ENCODE assay signal across 11 cellular contexts in genomic region chr6:157144861-157145260, GRCh38.
A peak's percentile ranks its signal among the peaks of the same experiment; 100 is the strongest.
DNase-seq lines count a peak whose midpoint lies in the region; ATAC-seq, FAIRE-seq and TF ChIP-seq lines count a peak whose summit lies in the region.
"Had no signal": no experiment of that assay in that cellular context is flagged by ENCODE, and none has a peak within 500 bp of the region (broad histone marks: within the 10 kb centered on the region; RNA-seq: fewer than 3 reads in every experiment).

No MANE protein-coding gene starts in this region.

- TF ChIP-seq EP300 in H1 (IDR thresholded peaks at IDR 0.05; ENCODE audit: borderline replicate concordance in 1 of 2, low read depth in 2 of 2, low read length in 2 of 2) = no peak

- no peak for TF ChIP-seq POLR2A in H1 (IDR thresholded peaks at IDR 0.05; ENCODE audit: control extremely low read depth in 1 of 2, low read depth in 2 of 2, low read length in 2 of 2)
- TF ChIP-seq POLR2A in uterus (IDR thresholded peaks at IDR 0.05) = no peak

- H3K79me2 ChIP-seq in H1 (ENCODE audit: control insufficient read depth in 1 of 2, insufficient read depth in 2 of 2, low read length in 2 of 2) = no peaks in the 10 kb centered on the region

- TF ChIP-seq RAD21 in H1 (IDR thresholded peaks at IDR 0.05 in 1 of 2, conservative IDR thresholded peaks at IDR 0.05 in 1 of 2; ENCODE audit: low read depth in 2 of 2, low read length in 2 of 2) = no peak

- peaks cover 2% of the 10 kb centered on the region for H3K23me2 ChIP-seq in H1 (ENCODE audit: low read depth, low read length)

- peaks cover 0 to 6% of the 10 kb centered on the region in 2 experiments for H4K20me1 ChIP-seq in H1 (replicated peaks in 1 of 2; ENCODE audit: control insufficient read depth in 1 of 2, insufficient read depth in 2 of 2, low read length in 2 of 2)

- H3K9me3 ChIP-seq in heart right ventricle = no peaks in the 10 kb centered on the region
- no peaks in the 10 kb centered on the region for H3K9me3 ChIP-seq in H1 (ENCODE audit: insufficient read depth in 2 of 2, low read depth in 1 of 2, low read length in 1 of 2)
- no peaks in the 10 kb centered on the region for H3K9me3 ChIP-seq in muscle layer of colon (ENCODE audit: low read length)
- no peaks in the 10 kb centered on the region for H3K9me3 ChIP-seq in uterus

- DNase-seq in heart right ventricle (no peak), left cardiac atrium (no peak), H1 (ENCODE audit: low read depth in 1 of 2, low spot score in 2 of 2) (no peak), uterus (no peak), coronary artery (ENCODE audit: low spot score) (no peak), ACHN (no peak)
- DNase-seq: activated CD4-positive, alpha-beta T cell treated with anti-CD3 and anti-CD28 coated beads, Interleukin-2, amount 50 U/mL, for 4 hours; activated effector memory CD4-positive, alpha-beta T cell treated with Interleukin-2 at 50 U/mL for 16 hours; DMS79 had no signal

- no peak overlapping the region for H3K14ac ChIP-seq in H1 (ENCODE audit: insufficient read length)

- H2AK5ac ChIP-seq in H1 (ENCODE audit: low read depth, low read length) = 0 out of 2 replicates have a peak overlapping the region, but pooled peaks have one; percentile 5

- H2BK15ac ChIP-seq in H1 (ENCODE audit: low read length) = no peak overlapping the region

- TF ChIP-seq CTCF in heart right ventricle (IDR thresholded peaks at IDR 0.05) (no peak), H1 (IDR thresholded peaks at IDR 0.05; ENCODE audit: control extremely low read depth in 1 of 3, insufficient read depth in 1 of 3, low read depth in 1 of 3, low read length in 3 of 3) (no peak), uterus (IDR thresholded peaks at IDR 0.05) (no peak), coronary artery (IDR thresholded peaks at IDR 0.05) (no peak)

- in situ Hi-C loops in ACHN (cut with HindIII; ENCODE audit: low pct_ligation_motif_present, low pct_unique_long_range_greater_than_20kb, low sequenced_read_pairs) = no loop called here

- no peak overlapping the region; the same call in 1 of the 2 replicates for H2BK5ac ChIP-seq in H1 (ENCODE audit: low read depth, low read length)

- H3K56ac ChIP-seq in H1 (replicated peaks; ENCODE audit: insufficient read length, low read depth, low read length) = no peak overlapping the region

- POLR2A ChIA-PET in H1 (lab: Charles Lee; ENCODE audit: partially characterized antibody) = no interaction called here

- peaks cover 0 to 41% (median 0%) of the 10 kb centered on the region in 9 donors for H3K36me3 ChIP-seq in heart right ventricle
- H3K36me3 ChIP-seq in H1 (ENCODE audit: control insufficient read depth in 2 of 4, insufficient read depth in 4 of 4, low read length in 3 of 4) = peaks cover 0 to 17% (median 3%) of the 10 kb centered on the region in 4 experiments; a peak in 4 of 8 replicates
- peaks cover 3% of the 10 kb centered on the region for H3K36me3 ChIP-seq in muscle layer of colon (ENCODE audit: insufficient read depth, low read length)
- H3K36me3 ChIP-seq in uterus = no peaks in the 10 kb centered on the region

- peak overlapping the region in 8 of 10 donors; percentile 4 to 74 (median 48) for H3K27ac ChIP-seq in heart right ventricle
- no peak overlapping the region for H3K27ac ChIP-seq in H1 (ENCODE audit: low read depth, low read length)
- H3K27ac ChIP-seq in muscle layer of colon (ENCODE audit: low read depth, low read length) = peak overlapping the region; percentile 54
- H3K27ac ChIP-seq in uterus = peak overlapping the region; percentile 61 to 64
- peak overlapping the region in 1 of 2 donors; percentile 29 for H3K27ac ChIP-seq in coronary artery

- CTCF ChIA-PET in H1 (lab: Charles Lee; ENCODE audit: partially characterized antibody) = interaction anchor here (1.0 to 10.2 kb wide), 7 partner anchors 9 to 269 kb away, joined by 3 to 128 read pairs (median 4); no protein-coding TSS in a partner anchor

- H3K4me2 ChIP-seq in H1 (ENCODE audit: insufficient read depth in 1 of 2, low read depth in 2 of 2, low read length in 2 of 2) = no peak overlapping the region

- peak overlapping the region; percentile 34 for H3K4ac ChIP-seq in H1 (replicated peaks; ENCODE audit: insufficient read length, low read depth, low read length)

- 0 out of 2 replicates have a peak overlapping the region, but pooled peaks have one; percentile 52 for H3K18ac ChIP-seq in H1 (ENCODE audit: extremely low read depth, low read length)

- H3K9ac ChIP-seq in H1 (replicated peaks in 1 of 4; ENCODE audit: extremely low read depth in 1 of 4, low read depth in 3 of 4, low read length in 3 of 4) (no peak overlapping the region), muscle layer of colon (ENCODE audit: low read length) (no peak overlapping the region)

- H4K5ac ChIP-seq in H1 (ENCODE audit: insufficient read length, low read depth, low read length) = no peak overlapping the region

- no peak for FAIRE-seq in H1 (lab: Jason Lieb, UNC)

- H4K91ac ChIP-seq in H1 (replicated peaks; ENCODE audit: insufficient read length, low read length) = no peak overlapping the region

- H3K27me3 ChIP-seq in heart right ventricle (no peaks in the 10 kb centered on the region), H1 (replicated peaks in 1 of 4; ENCODE audit: control insufficient read depth in 3 of 4, extremely low read depth in 1 of 4, insufficient read depth in 3 of 4, low read length in 3 of 4) (no peaks in the 10 kb centered on the region), muscle layer of colon (ENCODE audit: control insufficient read depth in 1 of 2, insufficient read depth in 2 of 2, low read length in 2 of 2) (no peaks in the 10 kb centered on the region), uterus (no peaks in the 10 kb centered on the region)

- H3K79me1 ChIP-seq in H1 (ENCODE audit: low read depth, low read length) = no peaks in the 10 kb centered on the region; the same call in 1 of the 2 replicates

- WGBS in heart right ventricle, 2 donors = 42 to 50% methylated on average over 8 of the region's 8 CpGs
- WGBS in H1 (ENCODE audit: extremely low coverage in 1 of 2, insufficient coverage in 1 of 2, insufficient read length in 1 of 2, insufficient replicate concordance in 2 of 2, low coverage in 1 of 2, low lambda C conversion rate in 2 of 2, missing lambda C conversion rate in 1 of 2), 2 experiments = 87% methylated on average over 8 of the region's 8 CpGs; no CpG with 5 or more reads in 1 of the 2 experiments

- H3K4me1 ChIP-seq in heart right ventricle (peaks cover 20 to 62% (median 56%) of the 10 kb centered on the region in 9 donors), H1 (replicated peaks in 1 of 4; ENCODE audit: control insufficient read depth in 3 of 4, insufficient read depth in 4 of 4, low read length in 3 of 4) (peaks cover 5 to 17% (median 13%) of the 10 kb centered on the region in 4 experiments), muscle layer of colon (ENCODE audit: insufficient read depth, low read length) (peaks cover 53% of the 10 kb centered on the region), uterus (peaks cover 10 to 24% of the 10 kb centered on the region in 2 donors)

- H3K4me3 ChIP-seq in heart right ventricle = peak overlapping the region in 2 of 10 donors; percentile 16 to 17
- H3K4me3 ChIP-seq in H1 (ENCODE audit: extremely low read depth in 1 of 4, insufficient read depth in 2 of 4, low read depth in 3 of 4, low read length in 4 of 4) = no peak overlapping the region
- H3K4me3 ChIP-seq in muscle layer of colon (ENCODE audit: low read depth in 1 of 2, low read length in 2 of 2) = no peak overlapping the region
- H3K4me3 ChIP-seq in uterus = no peak overlapping the region
- H3K4me3 ChIP-seq in coronary artery = no peak overlapping the region

- intact Hi-C loops in heart right ventricle (cut with DNase I) = loop anchor here in 2 of 10 donors (10.0 kb wide), 2 partner anchors 110 to 130 kb away; no protein-coding TSS in a partner anchor
- intact Hi-C loops in left cardiac atrium (cut with DNase I) = no loop called here
- intact Hi-C loops in uterus (cut with DNase I; ENCODE audit: low total_unique reads) = no loop called here

- no peak overlapping the region; the same call in 1 of the 2 replicates for H2BK12ac ChIP-seq in H1 (ENCODE audit: low read depth, low read length)

- H3K23ac ChIP-seq in H1 (ENCODE audit: insufficient read length) = no peak overlapping the region

- H2BK20ac ChIP-seq in H1 (ENCODE audit: low read length) = no peak overlapping the region

- H4K8ac ChIP-seq in H1 (ENCODE audit: extremely low read depth, insufficient read depth, low read length) = no peak overlapping the region

- ATAC-seq in heart right ventricle (no peak), left cardiac atrium (no peak), HG03378 (IDR thresholded peaks at IDR 0.05; ENCODE audit: unreplicated experiment) (no peak)

- no peak overlapping the region for H2AFZ ChIP-seq in H1 (ENCODE audit: low read length)

- no peak overlapping the region for H2BK120ac ChIP-seq in H1 (replicated peaks; ENCODE audit: low read depth, low read length)

TF ChIP-seq in H1, 55 proteins besides CTCF, POLR2A, EP300 and RAD21:
- TF ChIP-seq TBP (IDR thresholded peaks at IDR 0.05; ENCODE audit: low read depth, low read length) = no peak
- no peak for TF ChIP-seq GTF2F1 (IDR thresholded peaks at IDR 0.05; ENCODE audit: borderline replicate concordance, low read depth, low read length)
- no peak for TF ChIP-seq EGR1 (IDR thresholded peaks at IDR 0.05; ENCODE audit: borderline replicate concordance, low read depth, low read length)
- no peak for TF ChIP-seq HDAC6 (IDR thresholded peaks at IDR 0.05; ENCODE audit: low read depth, low read length)
- TF ChIP-seq BACH1 (IDR thresholded peaks at IDR 0.05; ENCODE audit: low read length) = no peak
- no peak for TF ChIP-seq SAP30 (IDR thresholded peaks at IDR 0.05; ENCODE audit: insufficient read depth, insufficient replicate concordance, low read length)
- no peak for TF ChIP-seq GABPA (IDR thresholded peaks at IDR 0.05; ENCODE audit: borderline replicate concordance, insufficient read depth, low read length)
- no peak for TF ChIP-seq NRF1 (IDR thresholded peaks at IDR 0.05; ENCODE audit: low read depth, low read length)
- TF ChIP-seq SP1 (IDR thresholded peaks at IDR 0.05; ENCODE audit: low read depth, low read length) = no peak
- TF ChIP-seq POLR2AphosphoS5 (IDR thresholded peaks at IDR 0.05; ENCODE audit: low read depth, low read length) = no peak
- no peak for TF ChIP-seq JUN (IDR thresholded peaks at IDR 0.05; ENCODE audit: low read depth, low read length)
- no peak for TF ChIP-seq SRF (IDR thresholded peaks at IDR 0.05; ENCODE audit: low read depth, low read length)
- no peak for TF ChIP-seq KDM4A (IDR thresholded peaks at IDR 0.05; ENCODE audit: low read depth, low read length, severe bottlenecking)
- no peak for TF ChIP-seq NANOG (IDR thresholded peaks at IDR 0.05; ENCODE audit: insufficient read depth, low read depth, low read length, poor library complexity, severe bottlenecking)
- TF ChIP-seq KDM1A (IDR thresholded peaks at IDR 0.05; ENCODE audit: borderline replicate concordance, low read length) = no peak
